Comparison of ENCODE assay signal across 14 cellular contexts in genomic region chr1:161089251-161089924, GRCh38. TPM values are rescaled to one million over a fixed set of nuclear protein-coding genes. Genes with fewer than 3 reads are reported as not detected.
A peak's percentile ranks its signal among the peaks of the same experiment; 100 is the strongest.
DNase-seq lines count a peak whose midpoint lies in the region; ATAC-seq and TF ChIP-seq lines count a peak whose summit lies in the region.
"Had no signal": no experiment of that assay in that cellular context is flagged by ENCODE, and none has a peak within 500 bp of the region (broad histone marks: within the 10 kb centered on the region; RNA-seq: fewer than 3 reads in every experiment).

TSS of gene NECTIN4 (minus strand) at chr1:161089558. CDS start at chr1:161089296, 262 bp downstream.

- peak; percentile 61 for DNase-seq in cardiac septum (ENCODE audit: low spot score)
- no peak for DNase-seq in left ventricle myocardium inferior
- peak; percentile 82 to 84 (median 83) for DNase-seq in mucosa of descending colon
- DNase-seq in NCI-H146 treated with DMSO at 0.1 percent for 48 hours (lab: John Stamatoyannopoulos, UW; ENCODE audit: unreplicated experiment), result no peak
- DNase-seq in osteocyte (ENCODE audit: extremely low spot score, unreplicated experiment), result no peak
- no peak for DNase-seq in tibial nerve (ENCODE audit: low spot score in 2 of 2)
- DNase-seq: activated CD4-positive, alpha-beta T cell treated with anti-CD3 and anti-CD28 coated beads, Interleukin-2, amount 10 ng/mL, durations not matched to agents 24 days and 14 days; activated gamma-delta T cell treated with Interleukin-2 at 50 U/mL for 16 hours; AML-193; KG1; SK-N-SH had no signal

- no peak within 1 kb of the TSS for H3K4me3 ChIP-seq in left ventricle myocardium inferior
- no peak within 1 kb of the TSS for H3K4me3 ChIP-seq in mucosa of descending colon
- no peak within 1 kb of the TSS for H3K4me3 ChIP-seq in tibial nerve

- no peaks in the 10 kb centered on the region for H3K36me3 ChIP-seq in left ventricle myocardium inferior
- no peaks in the 10 kb centered on the region for H3K36me3 ChIP-seq in mucosa of descending colon (ENCODE audit: low read depth)
- no peaks in the 10 kb centered on the region for H3K36me3 ChIP-seq in tibial nerve

- H3K36me3 Mint-ChIP-seq in dendritic cell treated with granulocyte-macrophage colony-stimulating factor and Interleukin-4, amounts not matched to agents 40 ng/mL and 50 ng/mL, for 4 days (ENCODE audit: low read depth), result no peaks in the 10 kb centered on the region
- no peaks in the 10 kb centered on the region for H3K36me3 Mint-ChIP-seq in osteocyte (ENCODE audit: unreplicated experiment)
- H3K36me3 Mint-ChIP-seq: stimulated activated effector memory CD8-positive, alpha-beta T cell treated with anti-CD3 and anti-CD28 coated beads, Interleukin-12 subunit alpha, Interleukin-12 subunit beta, amount 100 ng/mL, for 72 hours had no signal

- H3K9me3 ChIP-seq in left ventricle myocardium inferior (replicated peaks) (no peaks in the 10 kb centered on the region), mucosa of descending colon (no peaks in the 10 kb centered on the region), tibial nerve (no peaks in the 10 kb centered on the region)
- H3K9me3 ChIP-seq: SK-N-SH had no signal

- peaks cover 8% of the 10 kb centered on the region for H3K27me3 ChIP-seq in left ventricle myocardium inferior (ENCODE audit: low read depth)
- H3K27me3 ChIP-seq in tibial nerve, result no peaks in the 10 kb centered on the region

- no peaks in the 10 kb centered on the region for H3K9me3 Mint-ChIP-seq in dendritic cell treated with granulocyte-macrophage colony-stimulating factor and Interleukin-4, amounts not matched to agents 40 ng/mL and 50 ng/mL, for 4 days
- no peaks in the 10 kb centered on the region for H3K9me3 Mint-ChIP-seq in osteocyte (ENCODE audit: unreplicated experiment)
- H3K9me3 Mint-ChIP-seq: activated CD4-positive, alpha-beta T cell treated with anti-CD3 and anti-CD28 coated beads, Interleukin-2, amount 10 ng/mL, durations not matched to agents 24 days and 14 days; stimulated activated effector memory CD8-positive, alpha-beta T cell treated with anti-CD3 and anti-CD28 coated beads, Interleukin-12 subunit alpha, Interleukin-12 subunit beta, amount 100 ng/mL, for 72 hours had no signal

- H3K27ac ChIP-seq in left ventricle myocardium inferior (replicated peaks) (no peak within 1 kb of the TSS), tibial nerve (no peak within 1 kb of the TSS)

- H3K4me3 Mint-ChIP-seq in dendritic cell treated with granulocyte-macrophage colony-stimulating factor and Interleukin-4, amounts not matched to agents 40 ng/mL and 50 ng/mL, for 4 days, result no peak within 1 kb of the TSS
- no peak within 1 kb of the TSS for H3K4me3 Mint-ChIP-seq in osteocyte (ENCODE audit: unreplicated experiment)
- H3K4me3 Mint-ChIP-seq: activated CD4-positive, alpha-beta T cell treated with anti-CD3 and anti-CD28 coated beads, Interleukin-2, amount 10 ng/mL, durations not matched to agents 24 days and 14 days; stimulated activated effector memory CD8-positive, alpha-beta T cell treated with anti-CD3 and anti-CD28 coated beads, Interleukin-12 subunit alpha, Interleukin-12 subunit beta, amount 100 ng/mL, for 72 hours had no signal

- intact Hi-C loops in cardiac septum (cut with DNase I), result loop anchor here (5.0 kb wide), 1 partner anchor 87 kb away; no protein-coding TSS in a partner anchor
- intact Hi-C loops in left ventricle myocardium inferior (cut with micrococcal nuclease), result no loop called here
- intact Hi-C loops in dendritic cell treated with granulocyte-macrophage colony-stimulating factor and Interleukin-4, amounts not matched to agents 40 ng/mL and 50 ng/mL, for 4 days (cut with micrococcal nuclease), result no loop called here
- intact Hi-C loops in mucosa of descending colon (cut with DNase I, micrococcal nuclease), result no loop called here

- peak; percentile 91 for ATAC-seq in mucosa of descending colon
- ATAC-seq in GM21576 (IDR thresholded peaks at IDR 0.05; ENCODE audit: unreplicated experiment), result no peak
- ATAC-seq: stimulated activated effector memory CD8-positive, alpha-beta T cell treated with anti-CD3 and anti-CD28 coated beads, Interleukin-12 subunit alpha, Interleukin-12 subunit beta, amount 100 ng/mL, for 72 hours had no signal

- H3K4me1 ChIP-seq in left ventricle myocardium inferior (no peaks in the 10 kb centered on the region), mucosa of descending colon (ENCODE audit: low read depth) (peaks cover 12% of the 10 kb centered on the region), tibial nerve (no peaks in the 10 kb centered on the region)

- no peak for TF ChIP-seq EP300 in tibial nerve (IDR thresholded peaks at IDR 0.05)

- TF ChIP-seq POLR2A in tibial nerve (IDR thresholded peaks at IDR 0.05), result no peak

- peaks cover 49% of the 10 kb centered on the region for H3K4me1 Mint-ChIP-seq in dendritic cell treated with granulocyte-macrophage colony-stimulating factor and Interleukin-4, amounts not matched to agents 40 ng/mL and 50 ng/mL, for 4 days (ENCODE audit: low read depth)
- H3K4me1 Mint-ChIP-seq in osteocyte (ENCODE audit: unreplicated experiment), result no peaks in the 10 kb centered on the region

- no peaks in the 10 kb centered on the region for H3K27me3 Mint-ChIP-seq in dendritic cell treated with granulocyte-macrophage colony-stimulating factor and Interleukin-4, amounts not matched to agents 40 ng/mL and 50 ng/mL, for 4 days
- peaks cover 3% of the 10 kb centered on the region for H3K27me3 Mint-ChIP-seq in osteocyte (ENCODE audit: unreplicated experiment)
- H3K27me3 Mint-ChIP-seq: activated CD4-positive, alpha-beta T cell treated with anti-CD3 and anti-CD28 coated beads, Interleukin-2, amount 10 ng/mL, durations not matched to agents 24 days and 14 days had no signal

- peak within 1 kb of the TSS; percentile 16 for H3K27ac Mint-ChIP-seq in dendritic cell treated with granulocyte-macrophage colony-stimulating factor and Interleukin-4, amounts not matched to agents 40 ng/mL and 50 ng/mL, for 4 days
- H3K27ac Mint-ChIP-seq in osteocyte (ENCODE audit: unreplicated experiment), result no peak within 1 kb of the TSS

- WGBS in tibial nerve, 2 donors, result 66 to 81% methylated on average over 11 to 21 of the region's 22 CpGs

- no peak for TF ChIP-seq CTCF in left ventricle myocardium inferior (IDR thresholded peaks at IDR 0.05; ENCODE audit: borderline replicate concordance)
- TF ChIP-seq CTCF in mucosa of descending colon (IDR thresholded peaks at IDR 0.05), result no peak
- no peak for TF ChIP-seq CTCF in osteocyte (IDR thresholded peaks at IDR 0.05)
- no peak for TF ChIP-seq CTCF in tibial nerve (IDR thresholded peaks at IDR 0.05)

RNA-seq across cellular contexts. Expression of gene NECTIN4, which starts in this region (rescaled TPM):
- total RNA-seq in cardiac septum (not detected), left ventricle myocardium inferior (not detected), mucosa of descending colon (1 to 10 TPM; 1.6 to 5.4 (median 4.6) TPM), osteocyte (not detected in 2 replicates), tibial nerve (not detected)

Comparison
In these comparisons a context has a peak if more than half of its experiments do, and no peak if none do; other contexts are left out.
1. Peak in DNase-seq in cardiac septum; RNA of the gene not detected or under 1 TPM.
2. DNase-seq: peak in mucosa of descending colon (3 of 3); none in left ventricle myocardium inferior (single experiment), NCI-H146 treated with DMSO at 0.1 percent for 48 hours (single experiment), osteocyte (single experiment) and tibial nerve (0 of 2).